ENCODE assay signal across 17 cellular contexts in the genomic region with DNA sequence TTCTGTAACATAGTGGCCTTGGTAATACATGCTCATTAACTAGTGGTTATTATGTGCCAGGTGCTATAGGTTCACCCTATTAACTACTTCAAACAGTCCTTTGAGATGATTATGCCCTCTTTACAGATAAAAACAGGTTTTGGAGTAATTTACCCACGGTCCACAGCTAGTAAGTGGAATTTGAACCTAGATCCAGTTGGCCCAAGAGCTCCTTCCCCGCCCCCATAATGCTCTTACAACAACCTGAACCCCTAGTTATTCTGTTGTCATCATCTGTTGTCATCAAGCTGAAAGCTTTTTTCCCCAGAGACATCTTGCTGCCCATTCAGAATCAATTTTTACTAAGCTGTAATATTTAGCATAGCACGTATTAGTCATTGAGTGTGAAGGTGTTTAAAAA.
"Had no signal": no experiment of that assay in that cellular context is flagged by ENCODE, and none has a peak within 500 bp of the region (broad histone marks: within the 10 kb centered on the region; RNA-seq: fewer than 3 reads in every experiment).

No MANE protein-coding gene starts in this region.

- H3K4me1 Mint-ChIP-seq: neural progenitor cell had no signal

- H3K4me3 Mint-ChIP-seq: activated CD8-positive, alpha-beta memory T cell treated with anti-CD3 and anti-CD28 coated beads, Interleukin-2, amount 10 ng/mL, durations not matched to agents 7 days and 5 days; activated T-cell treated with anti-CD3 and anti-CD28 coated beads, Interleukin-2, amount 50 U/mL, for 4 hours; naive B cell; neural progenitor cell had no signal

- H3K9me3 Mint-ChIP-seq: activated T-cell treated with anti-CD3 and anti-CD28 coated beads, Interleukin-2, amount 50 U/mL, for 4 hours; naive B cell; neural progenitor cell had no signal

- ATAC-seq: activated CD8-positive, alpha-beta memory T cell treated with anti-CD3 and anti-CD28 coated beads, Interleukin-2, amount 10 ng/mL, durations not matched to agents 7 days and 5 days; activated T-cell treated with anti-CD3 and anti-CD28 coated beads, Interleukin-2, amount 50 U/mL, for 4 hours; gastrocnemius medialis; heart left ventricle; left cardiac atrium; psoas muscle; sciatic nerve had no signal

- FAIRE-seq: urothelium cell line had no signal

- DNase-seq: activated CD4-positive, alpha-beta T cell treated with anti-CD3 and anti-CD28 coated beads, Interleukin-2, amount 50 U/mL, for 4 hours; activated CD4-positive, CD25-positive, alpha-beta regulatory T cell; activated CD8-positive, alpha-beta memory T cell treated with anti-CD3 and anti-CD28 coated beads, Interleukin-2, amount 10 ng/mL, durations not matched to agents 7 days and 5 days; activated gamma-delta T cell treated with Interleukin-2 at 50 U/mL for 16 hours; activated T-cell treated with anti-CD3 and anti-CD28 coated beads, Interleukin-2, amount 50 U/mL, for 4 hours; effector CD8-positive, alpha-beta T cell; gastrocnemius medialis; heart left ventricle; left cardiac atrium; naive B cell; psoas muscle; spleen; SW 1271; thyroid gland had no signal

- H3K27ac ChIP-seq: gastrocnemius medialis, heart left ventricle, psoas muscle, spleen, thyroid gland had no signal

- H2AFZ ChIP-seq: neural progenitor cell had no signal

- H3K9ac ChIP-seq: neural progenitor cell had no signal

- H3K4me2 ChIP-seq: neural progenitor cell had no signal

- H3K4me3 ChIP-seq: gastrocnemius medialis, heart left ventricle, neural progenitor cell, psoas muscle, spleen, thyroid gland had no signal

- H3K27me3 Mint-ChIP-seq: activated CD8-positive, alpha-beta memory T cell treated with anti-CD3 and anti-CD28 coated beads, Interleukin-2, amount 10 ng/mL, durations not matched to agents 7 days and 5 days; naive B cell had no signal

- H3K27me3 ChIP-seq: gastrocnemius medialis, heart left ventricle, neural progenitor cell, spleen, thyroid gland had no signal

- H3K27ac Mint-ChIP-seq: neural progenitor cell had no signal

- H3K4me1 ChIP-seq: gastrocnemius medialis, neural progenitor cell, psoas muscle had no signal

- H3K9me3 ChIP-seq: gastrocnemius medialis, heart left ventricle, psoas muscle, spleen, thyroid gland had no signal
